15 cellular contexts compared by ENCODE assay signal in genomic region chr14:23514009-23514962, GRCh38. TPM values are rescaled to one million over a fixed set of nuclear protein-coding genes. Genes with fewer than 3 reads are reported as not detected.
DNase-seq lines count a peak whose midpoint lies in the region; ATAC-seq and TF ChIP-seq lines count a peak whose summit lies in the region.
"Had no signal": no experiment of that assay in that cellular context is flagged by ENCODE, and none has a peak within 500 bp of the region (broad histone marks: within the 10 kb centered on the region; RNA-seq: fewer than 3 reads in every experiment).

No MANE protein-coding gene starts in this region.

- H3K4me3 Mint-ChIP-seq in endodermal cell = no peak overlapping the region
- no peak overlapping the region for H3K4me3 Mint-ChIP-seq in activated CD4-positive, alpha-beta memory T cell treated with anti-CD3 and anti-CD28 coated beads, Interleukin-2, amount 10 ng/mL, durations not matched to agents 7 days and 5 days
- H3K4me3 Mint-ChIP-seq: nephron had no signal

- POLR2A ChIA-PET in activated CD4-positive, alpha-beta memory T cell treated with anti-CD3 and anti-CD28 coated beads, Interleukin-2, amount 10 ng/mL, durations not matched to agents 7 days and 5 days (lab: Charles Lee) = no interaction called here

- no peaks in the 10 kb centered on the region for H3K9me3 ChIP-seq in endodermal cell (ENCODE audit: control insufficient read depth, low read length)
- H3K9me3 ChIP-seq: SK-N-SH had no signal

- CTCF ChIA-PET in activated CD4-positive, alpha-beta memory T cell treated with anti-CD3 and anti-CD28 coated beads, Interleukin-2, amount 10 ng/mL, durations not matched to agents 7 days and 5 days (lab: Charles Lee) = no interaction called here

- no peaks in the 10 kb centered on the region for H3K27me3 ChIP-seq in endodermal cell (ENCODE audit: control insufficient read depth, insufficient read depth, low read length, poor library complexity, severe bottlenecking)

- ATAC-seq in HG03442 (IDR thresholded peaks at IDR 0.05; ENCODE audit: unreplicated experiment) (no peak), HG02623 (IDR thresholded peaks at IDR 0.05; ENCODE audit: unreplicated experiment) (no peak)

- H3K27ac Mint-ChIP-seq in endodermal cell = no peak overlapping the region
- H3K27ac Mint-ChIP-seq in activated CD4-positive, alpha-beta memory T cell treated with anti-CD3 and anti-CD28 coated beads, Interleukin-2, amount 10 ng/mL, durations not matched to agents 7 days and 5 days = no peak overlapping the region
- H3K27ac Mint-ChIP-seq: nephron had no signal

- H3K36me3 ChIP-seq in endodermal cell (ENCODE audit: control insufficient read depth, insufficient read depth, low read length) = no peaks in the 10 kb centered on the region

- TF ChIP-seq CTCF in endodermal cell (conservative IDR thresholded peaks at IDR 0.05) = no peak

- no peaks in the 10 kb centered on the region for H3K4me1 ChIP-seq in endodermal cell (ENCODE audit: control insufficient read depth, insufficient read depth, low read length)

- peaks cover 7% of the 10 kb centered on the region for H3K4me1 Mint-ChIP-seq in endodermal cell
- peaks cover 3% of the 10 kb centered on the region for H3K4me1 Mint-ChIP-seq in activated CD4-positive, alpha-beta memory T cell treated with anti-CD3 and anti-CD28 coated beads, Interleukin-2, amount 10 ng/mL, durations not matched to agents 7 days and 5 days
- H3K4me1 Mint-ChIP-seq: nephron had no signal

- H3K9me3 Mint-ChIP-seq in endodermal cell = no peaks in the 10 kb centered on the region
- H3K9me3 Mint-ChIP-seq in activated CD4-positive, alpha-beta memory T cell treated with anti-CD3 and anti-CD28 coated beads, Interleukin-2, amount 10 ng/mL, durations not matched to agents 7 days and 5 days = no peaks in the 10 kb centered on the region
- H3K9me3 Mint-ChIP-seq: nephron had no signal

- WGBS in endodermal cell (ENCODE audit: insufficient coverage in 1 of 2, insufficient read length in 1 of 2), 2 experiments = 92 to 93% methylated on average over 2 to 8 of the region's 9 CpGs

- H3K27ac ChIP-seq in endodermal cell (ENCODE audit: low read depth, low read length) = no peak overlapping the region

- no peak overlapping the region for H3K9ac ChIP-seq in endodermal cell (ENCODE audit: extremely low read depth, low read length, poor library complexity, severe bottlenecking)
- H3K9ac ChIP-seq: SK-N-SH had no signal

- no peak overlapping the region for H3K4me3 ChIP-seq in endodermal cell (ENCODE audit: low read length)
- H3K4me3 ChIP-seq: lung had no signal

- peaks cover 28% of the 10 kb centered on the region for H3K27me3 Mint-ChIP-seq in endodermal cell (ENCODE audit: insufficient read depth)
- H3K27me3 Mint-ChIP-seq in activated CD4-positive, alpha-beta memory T cell treated with anti-CD3 and anti-CD28 coated beads, Interleukin-2, amount 10 ng/mL, durations not matched to agents 7 days and 5 days = no peaks in the 10 kb centered on the region

- H3K36me3 Mint-ChIP-seq in endodermal cell (ENCODE audit: low read depth) = no peaks in the 10 kb centered on the region
- no peaks in the 10 kb centered on the region for H3K36me3 Mint-ChIP-seq in activated CD4-positive, alpha-beta memory T cell treated with anti-CD3 and anti-CD28 coated beads, Interleukin-2, amount 10 ng/mL, durations not matched to agents 7 days and 5 days (ENCODE audit: low read depth)

- peak; percentile 82 for DNase-seq in DMS 273 treated with DMSO at 0.1 percent for 48 hours (lab: John Stamatoyannopoulos, UW)
- peak; percentile 93 for DNase-seq in NCI-H1694 treated with DMSO at 0.1 percent for 48 hours (lab: John Stamatoyannopoulos, UW)
- DNase-seq in cerebellar nuclear complex (lab: John Stamatoyannopoulos, UW) = peak; percentile 89
- peak; percentile 83 for DNase-seq in occipital lobe (lab: John Stamatoyannopoulos, UW)
- DNase-seq in endodermal cell = no peak
- DNase-seq in activated CD4-positive, alpha-beta memory T cell treated with anti-CD3 and anti-CD28 coated beads, Interleukin-2, amount 10 ng/mL, durations not matched to agents 7 days and 5 days = no peak
- DNase-seq: effector CD4-positive, alpha-beta T cell; NCI-H345; SK-N-SH; stimulated activated CD4-positive, alpha-beta T cell treated with anti-CD3 and anti-CD28 coated beads, Interleukin-4, amount 100 ng/mL, for 1 hour; trophoblast cell had no signal

RNA-seq across cellular contexts. Expression of gene ZFHX2, which starts 37.3 kb away (rescaled TPM):
- 1.2 TPM for total RNA-seq in occipital lobe
- total RNA-seq in endodermal cell = 10 to 100 TPM; 12.8 to 15.4 TPM
- 15.2 TPM for polyA plus RNA-seq in endodermal cell (2013, experiment 1 of 2)
- 13.2 TPM for polyA plus RNA-seq in endodermal cell (2013, experiment 2 of 2)
- total RNA-seq in activated CD4-positive, alpha-beta memory T cell treated with anti-CD3 and anti-CD28 coated beads, Interleukin-2, amount 10 ng/mL, durations not matched to agents 7 days and 5 days = 1 to 10 TPM; 1.5 to 1.8 TPM

RNA-seq across cellular contexts. Expression of gene THTPA, which starts 41.8 kb away (rescaled TPM):
- total RNA-seq in occipital lobe (6.9 TPM), endodermal cell (10 to 100 TPM; 13.0 to 17.0 TPM)
- polyA plus RNA-seq in endodermal cell (2013, experiment 1 of 2) = 17.3 TPM
- 15.7 TPM for polyA plus RNA-seq in endodermal cell (2013, experiment 2 of 2)
- 10 to 100 TPM; 11.6 to 11.8 TPM for total RNA-seq in activated CD4-positive, alpha-beta memory T cell treated with anti-CD3 and anti-CD28 coated beads, Interleukin-2, amount 10 ng/mL, durations not matched to agents 7 days and 5 days

RNA-seq across cellular contexts. Expression of gene NGDN, which starts 44.8 kb away (rescaled TPM):
- 49.1 TPM for total RNA-seq in occipital lobe
- 10 to 100 TPM; 43.2 to 45.3 TPM for total RNA-seq in endodermal cell
- polyA plus RNA-seq in endodermal cell (2013, experiment 1 of 2) = 59.9 TPM
- 47.9 TPM for polyA plus RNA-seq in endodermal cell (2013, experiment 2 of 2)
- 10 to 100 TPM; 34.8 to 39.0 TPM for total RNA-seq in activated CD4-positive, alpha-beta memory T cell treated with anti-CD3 and anti-CD28 coated beads, Interleukin-2, amount 10 ng/mL, durations not matched to agents 7 days and 5 days

RNA-seq across cellular contexts. Expression of gene AP1G2, which starts 53.3 kb away (rescaled TPM):
- total RNA-seq in occipital lobe (10.0 TPM), endodermal cell (100 to 1,000 TPM; 203 to 209 TPM)
- 85.8 TPM for polyA plus RNA-seq in endodermal cell (2013, experiment 1 of 2)
- polyA plus RNA-seq in endodermal cell (2013, experiment 2 of 2) = 69.8 TPM
- total RNA-seq in activated CD4-positive, alpha-beta memory T cell treated with anti-CD3 and anti-CD28 coated beads, Interleukin-2, amount 10 ng/mL, durations not matched to agents 7 days and 5 days = 100 to 1,000 TPM; 263 to 275 TPM

Comparison
In these comparisons a context has a peak if more than half of its experiments do, and no peak if none do; other contexts are left out.
1. DNase-seq: peak in DMS 273 treated with DMSO at 0.1 percent for 48 hours (single experiment), NCI-H1694 treated with DMSO at 0.1 percent for 48 hours (single experiment), cerebellar nuclear complex (2 of 2) and occipital lobe (single experiment); none in endodermal cell (single experiment) and activated CD4-positive, alpha-beta memory T cell treated with anti-CD3 and anti-CD28 coated beads, Interleukin-2, amount 10 ng/mL, durations not matched to agents 7 days and 5 days (single experiment).